Comparison of ENCODE assay signal across 16 cellular contexts in genomic region chr9:130844028-130844427, GRCh38. TPM values are rescaled to one million over a fixed set of nuclear protein-coding genes. Genes with fewer than 3 reads are reported as not detected.
A peak's percentile ranks its signal among the peaks of the same experiment; 100 is the strongest.
DNase-seq lines count a peak whose midpoint lies in the region; ATAC-seq and TF ChIP-seq lines count a peak whose summit lies in the region.
"Had no signal": no experiment of that assay in that cellular context is flagged by ENCODE, and none has a peak within 500 bp of the region (broad histone marks: within the 10 kb centered on the region; RNA-seq: fewer than 3 reads in every experiment).

No MANE protein-coding gene starts in this region.

- no peaks in the 10 kb centered on the region for H3K9me3 Mint-ChIP-seq in CD8-positive, alpha-beta T cell
- H3K9me3 Mint-ChIP-seq: activated T-cell treated with anti-CD3 and anti-CD28 coated beads, Interleukin-2, amount 50 U/mL, for 24 hours; IgD-negative memory B cell had no signal

- H3K27me3 Mint-ChIP-seq in CD8-positive, alpha-beta T cell (ENCODE audit: low read depth) = no peaks in the 10 kb centered on the region
- H3K27me3 Mint-ChIP-seq: activated T-cell treated with anti-CD3 and anti-CD28 coated beads, Interleukin-2, amount 50 U/mL, for 24 hours; IgD-negative memory B cell had no signal

- H3K9me3 ChIP-seq in cardiac muscle cell (ENCODE audit: low read depth) (no peaks in the 10 kb centered on the region), vagina (no peaks in the 10 kb centered on the region)
- no peaks in the 10 kb centered on the region for H3K9me3 ChIP-seq in CD8-positive, alpha-beta T cell (ENCODE audit: low read length)

- POLR2A ChIA-PET in CD8-positive, alpha-beta T cell (lab: Charles Lee) = no interaction called here

- intact Hi-C loops in cardiac septum (cut with DNase I) = no loop called here
- intact Hi-C loops in left ventricle myocardium superior (cut with micrococcal nuclease) = no loop called here
- intact Hi-C loops in vagina (cut with DNase I) = no loop called here
- intact Hi-C loops in CD8-positive, alpha-beta T cell (cut with DNase I, micrococcal nuclease) = no loop called here

- TF ChIP-seq POLR2A in vagina (IDR thresholded peaks at IDR 0.05) = no peak

- H3K36me3 ChIP-seq in cardiac muscle cell = no peaks in the 10 kb centered on the region
- H3K36me3 ChIP-seq in rectal smooth muscle tissue (ENCODE audit: control insufficient read depth, insufficient read depth, low read length) = no peaks in the 10 kb centered on the region
- H3K36me3 ChIP-seq in vagina = no peaks in the 10 kb centered on the region
- H3K36me3 ChIP-seq in CD8-positive, alpha-beta T cell (ENCODE audit: insufficient read depth, low read length) = no peaks in the 10 kb centered on the region

- no peak overlapping the region for H3K4me3 ChIP-seq in cardiac muscle cell
- H3K4me3 ChIP-seq in rectal smooth muscle tissue (ENCODE audit: low read length) = no peak overlapping the region
- no peak overlapping the region for H3K4me3 ChIP-seq in vagina
- no peak overlapping the region for H3K4me3 ChIP-seq in CD8-positive, alpha-beta T cell (ENCODE audit: low read depth, low read length)

- H3K27me3 ChIP-seq in cardiac muscle cell (no peaks in the 10 kb centered on the region), rectal smooth muscle tissue (ENCODE audit: control insufficient read depth, insufficient read depth, low read length) (no peaks in the 10 kb centered on the region), vagina (no peaks in the 10 kb centered on the region)
- no peaks in the 10 kb centered on the region for H3K27me3 ChIP-seq in CD8-positive, alpha-beta T cell (ENCODE audit: insufficient read depth, low read length)

- peaks cover 28% of the 10 kb centered on the region for H3K4me1 Mint-ChIP-seq in CD8-positive, alpha-beta T cell (ENCODE audit: low read depth)

- no peak for DNase-seq in cardiac muscle cell (ENCODE audit: low read depth in 1 of 2, low spot score in 1 of 2)
- no peak for DNase-seq in cardiac septum (ENCODE audit: low spot score)
- DNase-seq in left ventricle myocardium superior = peak; percentile 56
- no peak for DNase-seq in vagina (ENCODE audit: extremely low spot score in 2 of 2)
- DNase-seq in putamen (ENCODE audit: low spot score) = no peak
- DNase-seq in CD8-positive, alpha-beta T cell = no peak
- DNase-seq: activated CD4-positive, alpha-beta T cell treated with anti-CD3 and anti-CD28 coated beads for 4 hours; activated T-cell treated with anti-CD3 and anti-CD28 coated beads, Interleukin-2, amount 50 U/mL, for 24 hours; stimulated activated naive CD8-positive, alpha-beta T cell treated with anti-CD3 and anti-CD28 coated beads, Interleukin-15, Interleukin-2, amounts not matched to agents 100 U/mL and 50 U/mL, for 24 hours had no signal

- H3K4me1 ChIP-seq in cardiac muscle cell (ENCODE audit: low read depth) (peaks cover 22% of the 10 kb centered on the region), rectal smooth muscle tissue (ENCODE audit: control insufficient read depth, insufficient read depth, low read length) (peaks cover 77% of the 10 kb centered on the region), vagina (peaks cover 88% of the 10 kb centered on the region)
- H3K4me1 ChIP-seq in CD8-positive, alpha-beta T cell (ENCODE audit: insufficient read depth, low read length) = no peaks in the 10 kb centered on the region

- no peak overlapping the region for H3K9ac ChIP-seq in rectal smooth muscle tissue (ENCODE audit: low read length)

- H3K36me3 Mint-ChIP-seq in CD8-positive, alpha-beta T cell = no peaks in the 10 kb centered on the region

- H3K4me3 Mint-ChIP-seq in CD8-positive, alpha-beta T cell = no peak overlapping the region
- H3K4me3 Mint-ChIP-seq: activated T-cell treated with anti-CD3 and anti-CD28 coated beads, Interleukin-2, amount 50 U/mL, for 24 hours had no signal

- CTCF ChIA-PET in CD8-positive, alpha-beta T cell (lab: Charles Lee) = no interaction called here

- H3K27ac Mint-ChIP-seq in CD8-positive, alpha-beta T cell = no peak overlapping the region
- H3K27ac Mint-ChIP-seq: activated T-cell treated with anti-CD3 and anti-CD28 coated beads, Interleukin-2, amount 50 U/mL, for 24 hours had no signal

- H3K27ac ChIP-seq in cardiac muscle cell (peak overlapping the region; percentile 69), rectal smooth muscle tissue (ENCODE audit: low read depth, low read length) (peak overlapping the region; percentile 96), vagina (peak overlapping the region; percentile 94)
- H3K27ac ChIP-seq in CD8-positive, alpha-beta T cell (ENCODE audit: low read depth, low read length) = no peak overlapping the region

- ATAC-seq in left ventricle myocardium superior (peak; percentile 9), GM18498 (IDR thresholded peaks at IDR 0.05; ENCODE audit: unreplicated experiment) (no peak)
- no peak for ATAC-seq in CD8-positive, alpha-beta T cell
- ATAC-seq: stimulated activated naive CD8-positive, alpha-beta T cell treated with anti-CD3 and anti-CD28 coated beads, Interleukin-15, Interleukin-2, amounts not matched to agents 100 U/mL and 50 U/mL, for 24 hours had no signal

- TF ChIP-seq CTCF in cardiac muscle cell (IDR thresholded peaks at IDR 0.05; ENCODE audit: low read depth, low read length) (no peak), vagina (IDR thresholded peaks at IDR 0.05) (no peak)
- no peak for TF ChIP-seq CTCF in CD8-positive, alpha-beta T cell (IDR thresholded peaks at IDR 0.05)

RNA-seq across cellular contexts. Expression of gene ABL1, which starts 9.0 kb away (rescaled TPM):
- total RNA-seq in cardiac muscle cell (71.6 and 97.1 TPM in 2 replicates), cardiac septum (38.0 TPM), left ventricle myocardium superior (33.3 TPM), vagina (68.5 TPM)
- 41.8 and 60.5 TPM in 2 replicates for polyA plus RNA-seq in cardiac muscle cell
- 10 to 100 TPM; 37.5 to 38.0 TPM for total RNA-seq in CD8-positive, alpha-beta T cell

RNA-seq across cellular contexts. Expression of gene QRFP, which starts 52.6 kb away (rescaled TPM):
- total RNA-seq in cardiac muscle cell (not detected in 2 replicates), cardiac septum (not detected), left ventricle myocardium superior (not detected), vagina (not detected)
- 0.45 TPM in 1 of 2 replicates, not detected in the other for polyA plus RNA-seq in cardiac muscle cell
- total RNA-seq in CD8-positive, alpha-beta T cell = not detected
- total RNA-seq: lung microvascular endothelial cell; NCI-H460; pulmonary artery endothelial cell; T-helper 1 cell treated with Interleukin-12 subunit alpha and Interleukin-12 subunit beta and Interleukin-4 antibody, amounts not matched to agents 30 ng/mL and 1 ng/mL, for 36 hours had no signal
- polyA plus RNA-seq: IgD-negative memory B cell had no signal
